8 cellular contexts compared by ENCODE assay signal in genomic region chr2:126733795-126734194, GRCh38.
"Had no signal": no experiment of that assay in that cellular context is flagged by ENCODE, and none has a peak within 500 bp of the region (broad histone marks: within the 10 kb centered on the region; RNA-seq: fewer than 3 reads in every experiment).

No MANE protein-coding gene starts in this region.

- H3K4me3 ChIP-seq: GM12878 had no signal

- ATAC-seq: GM12878 had no signal

- DNase-seq: GDM1, GF-D8 had no signal

- FAIRE-seq: G401.6, GM12878, GM12891, GM12892, GM18507, GM19239 had no signal
